ENCODE assay signal across 1 cellular context in the genomic region with DNA sequence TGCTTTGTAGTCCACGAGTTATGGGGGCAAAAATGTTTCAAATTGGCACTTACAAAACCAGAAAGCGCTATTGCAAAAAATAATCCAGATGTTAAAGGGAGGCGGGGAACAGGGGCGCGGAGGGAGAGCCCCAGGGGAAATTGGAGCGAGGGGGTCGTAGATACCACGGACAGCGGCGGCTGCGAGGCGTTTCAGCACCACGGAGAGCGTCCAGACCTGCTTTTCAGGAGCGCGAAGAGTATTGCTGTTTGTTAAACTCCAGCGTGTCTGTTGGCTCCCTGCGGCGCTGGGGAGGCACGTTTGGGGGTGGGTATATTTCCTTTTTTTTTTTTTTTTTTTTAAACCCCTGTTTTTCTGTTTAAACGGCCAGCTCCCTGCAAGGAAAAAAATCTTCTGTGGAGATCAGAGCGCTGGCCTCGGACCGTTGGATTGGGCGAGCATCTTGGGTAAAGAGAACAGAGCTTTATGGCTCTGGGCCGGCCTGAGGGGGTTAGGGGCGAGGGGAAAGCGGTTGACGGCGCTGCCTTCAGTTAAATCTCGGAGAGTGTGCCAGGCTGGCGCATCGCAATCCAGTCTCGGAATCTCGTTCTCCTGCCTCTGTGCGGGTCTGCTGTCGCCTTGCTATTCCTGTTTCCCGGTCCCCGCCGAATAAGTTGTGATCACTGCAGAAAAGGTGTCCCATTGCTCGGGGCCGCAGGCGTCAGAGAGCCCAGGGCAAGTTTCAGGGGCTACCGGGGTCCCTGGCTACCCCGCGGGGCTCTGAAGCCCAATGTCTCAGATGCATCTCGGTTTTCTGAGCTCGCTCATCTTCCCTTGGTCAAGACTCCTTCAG.
TF ChIP-seq lines count a peak whose summit lies in the region.

A gene (minus strand): TSS at position 288 of the 832 bp plus-strand sequence. CDS start 302 bp downstream, outside the sequence.

TF ChIP-seq in HepG2, 621 proteins besides CTCF, POLR2A, EP300 and RAD21 (continued from another document and continues in another):
- TF ChIP-seq ZNF547 (CRISPR knock-in tag; IDR thresholded peaks at IDR 0.05) (peak; percentile 99), MEF2D (CRISPR knock-in tag; IDR thresholded peaks at IDR 0.05) (peak; percentile 99), REPIN1 (CRISPR knock-in tag; IDR thresholded peaks at IDR 0.05; ENCODE audit: borderline replicate concordance, low read depth) (peak; percentile 98), NFRKB (IDR thresholded peaks at IDR 0.05) (no peak), ZNF205 (CRISPR knock-in tag; IDR thresholded peaks at IDR 0.05) (peak; percentile 99), ZFP1 (CRISPR knock-in tag; IDR thresholded peaks at IDR 0.05) (peak; percentile 99), TEAD2 (CRISPR knock-in tag; IDR thresholded peaks at IDR 0.05) (peak; percentile 99), ZSCAN29 (CRISPR knock-in tag; conservative IDR thresholded peaks at IDR 0.05) (peak; percentile 82), WIZ (CRISPR knock-in tag; IDR thresholded peaks at IDR 0.05) (peak; percentile 100), ZNF556 (CRISPR knock-in tag; IDR thresholded peaks at IDR 0.05; ENCODE audit: borderline replicate concordance) (peak; percentile 79; the same call in 1 of the 2 replicates), GPN1 (CRISPR knock-in tag; IDR thresholded peaks at IDR 0.05; ENCODE audit: borderline replicate concordance) (peak; percentile 99), PPARG (CRISPR knock-in tag; conservative IDR thresholded peaks at IDR 0.05) (peak; percentile 95), CBX2 (IDR thresholded peaks at IDR 0.05; ENCODE audit: low read depth, low read length) (no peak), CBX2 (CRISPR knock-in tag; IDR thresholded peaks at IDR 0.05; ENCODE audit: low read depth) (peak; percentile 75; the same call in 1 of the 2 replicates), ARNT2 (CRISPR knock-in tag; IDR thresholded peaks at IDR 0.05; ENCODE audit: low read depth) (peak; percentile 99), MZF1 (CRISPR knock-in tag; IDR thresholded peaks at IDR 0.05; ENCODE audit: borderline replicate concordance) (peak; percentile 99), DPF2 (CRISPR knock-in tag; IDR thresholded peaks at IDR 0.05; ENCODE audit: borderline replicate concordance, low read depth) (no peak), MBD4 (IDR thresholded peaks at IDR 0.05; ENCODE audit: borderline replicate concordance, low read length) (no peak), ZNF83 (CRISPR knock-in tag; IDR thresholded peaks at IDR 0.05; ENCODE audit: borderline replicate concordance) (peak; percentile 100), RBAK (CRISPR knock-in tag; IDR thresholded peaks at IDR 0.05) (peak; percentile 91), REXO4 (CRISPR knock-in tag; IDR thresholded peaks at IDR 0.05; ENCODE audit: borderline replicate concordance) (peak; percentile 90; the same call in 1 of the 2 replicates), JUNB (CRISPR knock-in tag; IDR thresholded peaks at IDR 0.05; ENCODE audit: borderline replicate concordance) (peak; percentile 91), ZNF761 (CRISPR knock-in tag; conservative IDR thresholded peaks at IDR 0.05) (peak; percentile 99), KLF13 (CRISPR knock-in tag; IDR thresholded peaks at IDR 0.05) (peak; percentile 99), RFX1 (IDR thresholded peaks at IDR 0.05) (no peak), ZNF672 (CRISPR knock-in tag; IDR thresholded peaks at IDR 0.05) (0 out of 2 replicates have a peak, but pooled peaks have one; percentile 51), KDM4B (CRISPR knock-in tag; IDR thresholded peaks at IDR 0.05) (peak; percentile 100)
- TF ChIP-seq, protein P1, sequence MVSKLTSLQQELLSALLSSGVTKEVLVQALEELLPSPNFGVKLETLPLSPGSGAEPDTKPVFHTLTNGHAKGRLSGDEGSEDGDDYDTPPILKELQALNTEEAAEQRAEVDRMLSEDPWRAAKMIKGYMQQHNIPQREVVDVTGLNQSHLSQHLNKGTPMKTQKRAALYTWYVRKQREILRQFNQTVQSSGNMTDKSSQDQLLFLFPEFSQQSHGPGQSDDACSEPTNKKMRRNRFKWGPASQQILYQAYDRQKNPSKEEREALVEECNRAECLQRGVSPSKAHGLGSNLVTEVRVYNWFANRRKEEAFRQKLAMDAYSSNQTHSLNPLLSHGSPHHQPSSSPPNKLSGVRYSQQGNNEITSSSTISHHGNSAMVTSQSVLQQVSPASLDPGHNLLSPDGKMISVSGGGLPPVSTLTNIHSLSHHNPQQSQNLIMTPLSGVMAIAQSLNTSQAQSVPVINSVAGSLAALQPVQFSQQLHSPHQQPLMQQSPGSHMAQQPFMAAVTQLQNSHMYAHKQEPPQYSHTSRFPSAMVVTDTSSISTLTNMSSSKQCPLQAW (CRISPR knock-in tag; IDR thresholded peaks at IDR 0.05): 0 out of 2 replicates have a peak, but pooled peaks have one; percentile 45
- TF ChIP-seq, protein P2, sequence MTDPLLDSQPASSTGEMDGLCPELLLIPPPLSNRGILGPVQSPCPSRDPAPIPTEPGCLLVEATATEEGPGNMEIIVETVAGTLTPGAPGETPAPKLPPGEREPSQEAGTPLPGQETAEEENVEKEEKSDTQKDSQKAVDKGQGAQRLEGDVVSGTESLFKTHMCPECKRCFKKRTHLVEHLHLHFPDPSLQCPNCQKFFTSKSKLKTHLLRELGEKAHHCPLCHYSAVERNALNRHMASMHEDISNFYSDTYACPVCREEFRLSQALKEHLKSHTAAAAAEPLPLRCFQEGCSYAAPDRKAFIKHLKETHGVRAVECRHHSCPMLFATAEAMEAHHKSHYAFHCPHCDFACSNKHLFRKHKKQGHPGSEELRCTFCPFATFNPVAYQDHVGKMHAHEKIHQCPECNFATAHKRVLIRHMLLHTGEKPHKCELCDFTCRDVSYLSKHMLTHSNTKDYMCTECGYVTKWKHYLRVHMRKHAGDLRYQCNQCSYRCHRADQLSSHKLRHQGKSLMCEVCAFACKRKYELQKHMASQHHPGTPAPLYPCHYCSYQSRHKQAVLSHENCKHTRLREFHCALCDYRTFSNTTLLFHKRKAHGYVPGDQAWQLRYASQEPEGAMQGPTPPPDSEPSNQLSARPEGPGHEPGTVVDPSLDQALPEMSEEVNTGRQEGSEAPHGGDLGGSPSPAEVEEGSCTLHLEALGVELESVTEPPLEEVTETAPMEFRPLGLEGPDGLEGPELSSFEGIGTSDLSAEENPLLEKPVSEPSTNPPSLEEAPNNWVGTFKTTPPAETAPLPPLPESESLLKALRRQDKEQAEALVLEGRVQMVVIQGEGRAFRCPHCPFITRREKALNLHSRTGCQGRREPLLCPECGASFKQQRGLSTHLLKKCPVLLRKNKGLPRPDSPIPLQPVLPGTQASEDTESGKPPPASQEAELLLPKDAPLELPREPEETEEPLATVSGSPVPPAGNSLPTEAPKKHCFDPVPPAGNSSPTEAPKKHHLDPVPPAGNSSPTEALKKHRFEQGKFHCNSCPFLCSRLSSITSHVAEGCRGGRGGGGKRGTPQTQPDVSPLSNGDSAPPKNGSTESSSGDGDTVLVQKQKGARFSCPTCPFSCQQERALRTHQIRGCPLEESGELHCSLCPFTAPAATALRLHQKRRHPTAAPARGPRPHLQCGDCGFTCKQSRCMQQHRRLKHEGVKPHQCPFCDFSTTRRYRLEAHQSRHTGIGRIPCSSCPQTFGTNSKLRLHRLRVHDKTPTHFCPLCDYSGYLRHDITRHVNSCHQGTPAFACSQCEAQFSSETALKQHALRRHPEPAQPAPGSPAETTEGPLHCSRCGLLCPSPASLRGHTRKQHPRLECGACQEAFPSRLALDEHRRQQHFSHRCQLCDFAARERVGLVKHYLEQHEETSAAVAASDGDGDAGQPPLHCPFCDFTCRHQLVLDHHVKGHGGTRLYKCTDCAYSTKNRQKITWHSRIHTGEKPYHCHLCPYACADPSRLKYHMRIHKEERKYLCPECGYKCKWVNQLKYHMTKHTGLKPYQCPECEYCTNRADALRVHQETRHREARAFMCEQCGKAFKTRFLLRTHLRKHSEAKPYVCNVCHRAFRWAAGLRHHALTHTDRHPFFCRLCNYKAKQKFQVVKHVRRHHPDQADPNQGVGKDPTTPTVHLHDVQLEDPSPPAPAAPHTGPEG (CRISPR knock-in tag; IDR thresholded peaks at IDR 0.05): peak; percentile 98
- TF ChIP-seq, protein P3, sequence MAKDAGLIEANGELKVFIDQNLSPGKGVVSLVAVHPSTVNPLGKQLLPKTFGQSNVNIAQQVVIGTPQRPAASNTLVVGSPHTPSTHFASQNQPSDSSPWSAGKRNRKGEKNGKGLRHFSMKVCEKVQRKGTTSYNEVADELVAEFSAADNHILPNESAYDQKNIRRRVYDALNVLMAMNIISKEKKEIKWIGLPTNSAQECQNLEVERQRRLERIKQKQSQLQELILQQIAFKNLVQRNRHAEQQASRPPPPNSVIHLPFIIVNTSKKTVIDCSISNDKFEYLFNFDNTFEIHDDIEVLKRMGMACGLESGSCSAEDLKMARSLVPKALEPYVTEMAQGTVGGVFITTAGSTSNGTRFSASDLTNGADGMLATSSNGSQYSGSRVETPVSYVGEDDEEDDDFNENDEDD (CRISPR knock-in tag; IDR thresholded peaks at IDR 0.05; ENCODE audit: borderline replicate concordance): peak; percentile 80; the same call in 1 of the 2 replicates
- TF ChIP-seq, protein P4, sequence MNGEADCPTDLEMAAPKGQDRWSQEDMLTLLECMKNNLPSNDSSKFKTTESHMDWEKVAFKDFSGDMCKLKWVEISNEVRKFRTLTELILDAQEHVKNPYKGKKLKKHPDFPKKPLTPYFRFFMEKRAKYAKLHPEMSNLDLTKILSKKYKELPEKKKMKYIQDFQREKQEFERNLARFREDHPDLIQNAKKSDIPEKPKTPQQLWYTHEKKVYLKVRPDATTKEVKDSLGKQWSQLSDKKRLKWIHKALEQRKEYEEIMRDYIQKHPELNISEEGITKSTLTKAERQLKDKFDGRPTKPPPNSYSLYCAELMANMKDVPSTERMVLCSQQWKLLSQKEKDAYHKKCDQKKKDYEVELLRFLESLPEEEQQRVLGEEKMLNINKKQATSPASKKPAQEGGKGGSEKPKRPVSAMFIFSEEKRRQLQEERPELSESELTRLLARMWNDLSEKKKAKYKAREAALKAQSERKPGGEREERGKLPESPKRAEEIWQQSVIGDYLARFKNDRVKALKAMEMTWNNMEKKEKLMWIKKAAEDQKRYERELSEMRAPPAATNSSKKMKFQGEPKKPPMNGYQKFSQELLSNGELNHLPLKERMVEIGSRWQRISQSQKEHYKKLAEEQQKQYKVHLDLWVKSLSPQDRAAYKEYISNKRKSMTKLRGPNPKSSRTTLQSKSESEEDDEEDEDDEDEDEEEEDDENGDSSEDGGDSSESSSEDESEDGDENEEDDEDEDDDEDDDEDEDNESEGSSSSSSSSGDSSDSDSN (CRISPR knock-in tag; IDR thresholded peaks at IDR 0.05): no peak
- TF ChIP-seq, protein P5, sequence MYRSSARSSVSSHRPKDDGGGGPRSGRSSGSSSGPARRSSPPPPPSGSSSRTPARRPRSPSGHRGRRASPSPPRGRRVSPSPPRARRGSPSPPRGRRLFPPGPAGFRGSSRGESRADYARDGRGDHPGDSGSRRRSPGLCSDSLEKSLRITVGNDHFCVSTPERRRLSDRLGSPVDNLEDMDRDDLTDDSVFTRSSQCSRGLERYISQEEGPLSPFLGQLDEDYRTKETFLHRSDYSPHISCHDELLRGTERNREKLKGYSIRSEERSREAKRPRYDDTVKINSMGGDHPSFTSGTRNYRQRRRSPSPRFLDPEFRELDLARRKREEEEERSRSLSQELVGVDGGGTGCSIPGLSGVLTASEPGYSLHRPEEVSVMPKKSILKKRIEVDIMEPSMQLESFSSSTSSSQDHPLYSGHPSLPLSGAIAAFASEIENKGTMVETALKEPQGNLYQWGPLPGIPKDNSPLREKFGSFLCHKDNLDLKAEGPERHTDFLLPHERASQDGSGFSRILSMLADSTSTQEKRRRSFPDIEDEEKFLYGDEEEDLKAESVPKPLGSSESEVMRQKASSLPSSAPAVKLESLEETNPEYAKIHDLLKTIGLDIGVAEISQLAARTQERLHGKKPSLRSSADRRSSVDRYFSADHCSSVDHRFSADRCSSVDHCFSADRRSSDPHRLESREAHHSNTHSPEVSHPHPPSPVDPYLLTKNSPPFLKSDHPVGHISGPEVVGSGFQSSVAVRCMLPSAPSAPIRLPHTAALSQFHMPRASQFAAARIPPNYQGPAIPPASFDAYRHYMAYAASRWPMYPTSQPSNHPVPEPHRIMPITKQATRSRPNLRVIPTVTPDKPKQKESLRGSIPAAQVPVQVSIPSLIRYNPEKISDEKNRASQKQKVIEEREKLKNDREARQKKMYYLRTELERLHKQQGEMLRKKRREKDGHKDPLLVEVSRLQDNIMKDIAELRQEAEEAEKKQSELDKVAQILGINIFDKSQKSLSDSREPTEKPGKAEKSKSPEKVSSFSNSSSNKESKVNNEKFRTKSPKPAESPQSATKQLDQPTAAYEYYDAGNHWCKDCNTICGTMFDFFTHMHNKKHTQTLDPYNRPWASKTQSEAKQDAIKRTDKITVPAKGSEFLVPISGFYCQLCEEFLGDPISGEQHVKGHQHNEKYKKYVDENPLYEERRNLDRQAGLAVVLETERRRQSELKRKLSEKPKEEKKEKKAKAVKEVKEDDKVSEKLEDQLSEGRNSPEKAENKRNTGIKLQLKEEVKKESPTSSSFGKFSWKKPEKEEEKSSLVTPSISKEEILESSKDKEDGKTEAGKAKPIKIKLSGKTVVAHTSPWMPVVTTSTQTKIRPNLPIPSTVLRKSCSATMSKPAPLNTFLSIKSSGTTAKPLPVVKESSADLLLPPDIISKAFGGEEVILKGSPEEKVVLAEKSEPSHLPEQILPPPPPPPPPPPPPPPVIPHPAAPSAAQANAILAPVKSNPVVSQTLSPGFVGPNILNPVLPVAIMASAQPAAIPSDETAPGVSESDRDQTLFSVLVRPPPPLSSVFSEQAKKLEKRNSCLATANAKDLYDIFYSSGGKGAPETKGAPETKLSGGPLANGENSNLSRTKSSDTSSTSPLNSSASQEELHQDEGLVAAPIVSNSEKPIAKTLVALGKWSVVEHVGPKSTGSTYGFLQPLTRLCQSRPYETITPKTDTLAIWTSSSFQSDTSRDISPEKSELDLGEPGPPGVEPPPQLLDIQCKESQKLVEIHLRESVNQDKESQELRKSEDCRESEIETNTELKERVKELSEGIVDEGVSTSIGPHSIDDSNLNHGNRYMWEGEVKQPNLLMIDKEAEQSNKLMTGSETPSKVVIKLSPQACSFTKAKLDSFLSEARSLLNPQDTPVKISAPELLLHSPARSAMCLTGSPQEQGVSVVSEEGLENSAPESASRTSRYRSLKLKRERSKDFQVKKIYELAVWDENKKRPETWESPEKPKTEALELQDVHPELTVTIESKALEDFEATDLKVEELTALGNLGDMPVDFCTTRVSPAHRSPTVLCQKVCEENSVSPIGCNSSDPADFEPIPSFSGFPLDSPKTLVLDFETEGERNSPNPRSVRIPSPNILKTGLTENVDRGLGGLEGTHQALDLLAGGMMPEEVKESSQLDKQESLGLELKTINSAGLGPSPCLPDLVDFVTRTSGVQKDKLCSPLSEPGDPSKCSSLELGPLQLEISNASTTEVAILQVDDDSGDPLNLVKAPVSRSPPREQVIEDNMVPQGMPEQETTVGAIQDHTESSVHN (CRISPR knock-in tag; IDR thresholded peaks at IDR 0.05): peak; percentile 99
